23 cellular contexts compared by ENCODE assay signal in the genomic region with DNA sequence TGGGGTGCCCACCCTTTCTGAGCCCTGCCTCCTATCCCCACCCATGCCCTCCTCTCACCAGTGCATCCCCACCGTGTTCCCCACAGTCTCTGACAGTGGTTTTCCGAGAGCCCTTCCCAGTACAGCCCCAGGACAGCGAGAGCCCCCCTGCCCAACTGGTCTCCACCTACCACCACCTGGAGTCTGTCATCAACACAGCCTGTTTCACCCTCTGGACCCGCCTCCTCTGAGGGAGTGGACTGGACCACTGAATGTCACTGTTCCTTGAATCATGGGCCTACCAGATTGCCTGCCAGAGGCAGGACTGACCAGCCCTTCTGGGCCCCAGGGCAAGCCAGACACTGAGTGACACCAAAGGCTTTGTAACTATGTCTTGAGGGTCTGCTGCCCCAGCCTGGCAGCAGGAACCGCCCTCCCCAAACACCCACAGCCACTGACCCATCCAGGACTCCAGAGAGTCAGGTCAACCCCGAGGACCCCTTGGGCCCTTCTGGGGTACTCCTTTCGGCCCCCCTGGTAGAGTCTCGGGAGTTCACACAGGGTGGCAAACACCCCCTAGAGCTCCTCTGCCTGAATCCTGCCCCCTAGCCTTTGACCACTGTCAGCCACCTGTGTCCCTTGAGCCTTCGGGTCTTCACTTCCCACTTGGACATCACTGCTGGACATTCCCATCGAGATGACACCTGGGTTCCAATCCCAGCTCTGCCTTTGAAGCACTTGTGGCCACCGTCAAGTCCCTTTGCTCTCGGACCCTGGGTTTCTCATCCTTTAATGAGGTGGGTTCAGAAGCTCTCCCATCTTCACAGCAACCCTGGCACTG. TPM values are rescaled to one million over a fixed set of nuclear protein-coding genes. Genes with fewer than 3 reads are reported as not detected.
A peak's percentile ranks its signal among the peaks of the same experiment; 100 is the strongest.
DNase-seq lines count a peak whose midpoint lies in the region; ATAC-seq, FAIRE-seq and TF ChIP-seq lines count a peak whose summit lies in the region.
"Had no signal": no experiment of that assay in that cellular context is flagged by ENCODE, and none has a peak within 500 bp of the region (broad histone marks: within the 10 kb centered on the region; RNA-seq: fewer than 3 reads in every experiment).

No MANE protein-coding gene starts in this region.

- peaks cover 23% of the 10 kb centered on the region for H3K4me1 Mint-ChIP-seq in activated naive CD4-positive, alpha-beta T cell treated with anti-CD3 and anti-CD28 coated beads, Interleukin-2, amount 50 U/mL, for 24 hours
- peaks cover 23% of the 10 kb centered on the region for H3K4me1 Mint-ChIP-seq in type B pancreatic cell (ENCODE audit: unreplicated experiment)
- H3K4me1 Mint-ChIP-seq in activated T-helper 1 cell treated with anti-CD3 and anti-CD28 coated beads, Interleukin-12 subunit alpha, Interleukin-12 subunit beta, Interleukin-2, Interleukin-4 antibody, amounts not matched to agents 30 ng/mL and 10 ng/mL and 1 ng/mL, durations not matched to agents 14 hours and 24 hours and 36 hours (ENCODE audit: low read depth) = peaks cover 18% of the 10 kb centered on the region

- H3K9me3 ChIP-seq in RWPE2 (ENCODE audit: severe bottlenecking) = no peaks in the 10 kb centered on the region
- H3K9me3 ChIP-seq in kidney (ENCODE audit: control insufficient read depth in 1 of 2, low read length in 2 of 2) = no peaks in the 10 kb centered on the region
- H3K9me3 ChIP-seq: BLaER1 treated with 17β-estradiol and CSF1 and Interleukin-3, amounts not matched to agents 10 nM and 100 nM; breast epithelium; ovary; upper lobe of left lung had no signal

- TF ChIP-seq CTCF in RWPE2 (IDR thresholded peaks at IDR 0.05; ENCODE audit: poor library complexity, severe bottlenecking) = no peak
- no peak for TF ChIP-seq CTCF in kidney (IDR thresholded peaks at IDR 0.05; ENCODE audit: borderline replicate concordance, extremely low read depth, insufficient read depth)
- no peak for TF ChIP-seq CTCF in type B pancreatic cell (conservative IDR thresholded peaks at IDR 0.05)

- no peak overlapping the region for H3K4me3 Mint-ChIP-seq in activated naive CD4-positive, alpha-beta T cell treated with anti-CD3 and anti-CD28 coated beads, Interleukin-2, amount 50 U/mL, for 24 hours
- H3K4me3 Mint-ChIP-seq in type B pancreatic cell = peak overlapping the region; percentile 28
- no peak overlapping the region for H3K4me3 Mint-ChIP-seq in activated T-helper 1 cell treated with anti-CD3 and anti-CD28 coated beads, Interleukin-12 subunit alpha, Interleukin-12 subunit beta, Interleukin-2, Interleukin-4 antibody, amounts not matched to agents 30 ng/mL and 10 ng/mL and 1 ng/mL, durations not matched to agents 14 hours and 24 hours and 36 hours

- H3K4me3 ChIP-seq in RWPE2 (ENCODE audit: severe bottlenecking) (no peak overlapping the region), kidney (ENCODE audit: low read length in 2 of 2) (no peak overlapping the region)
- H3K4me3 ChIP-seq: BLaER1 treated with 17β-estradiol and CSF1 and Interleukin-3, amounts not matched to agents 10 nM and 100 nM; breast epithelium; ovary; upper lobe of left lung had no signal

- H3K27ac Mint-ChIP-seq in activated naive CD4-positive, alpha-beta T cell treated with anti-CD3 and anti-CD28 coated beads, Interleukin-2, amount 50 U/mL, for 24 hours = peak overlapping the region; percentile 41
- no peak overlapping the region for H3K27ac Mint-ChIP-seq in type B pancreatic cell
- H3K27ac Mint-ChIP-seq in activated T-helper 1 cell treated with anti-CD3 and anti-CD28 coated beads, Interleukin-12 subunit alpha, Interleukin-12 subunit beta, Interleukin-2, Interleukin-4 antibody, amounts not matched to agents 30 ng/mL and 10 ng/mL and 1 ng/mL, durations not matched to agents 14 hours and 24 hours and 36 hours = no peak overlapping the region

- H3K36me3 ChIP-seq in RWPE2 (ENCODE audit: low read depth) (peaks cover 66% of the 10 kb centered on the region), kidney (ENCODE audit: control insufficient read depth in 1 of 2, insufficient read depth in 2 of 2, low read length in 2 of 2) (peaks cover 32 to 51% of the 10 kb centered on the region in 2 donors)
- H3K36me3 ChIP-seq: ovary had no signal

- H3K4me1 ChIP-seq in RWPE2 (ENCODE audit: insufficient read depth, poor library complexity, severe bottlenecking) (peaks cover 16% of the 10 kb centered on the region), kidney (ENCODE audit: control insufficient read depth in 1 of 2, insufficient read depth in 1 of 2, low read depth in 1 of 2, low read length in 2 of 2) (peaks cover 12 to 21% of the 10 kb centered on the region in 2 donors)
- H3K4me1 ChIP-seq: breast epithelium had no signal

- no peaks in the 10 kb centered on the region for H3K27me3 ChIP-seq in RWPE2 (ENCODE audit: insufficient read depth, poor library complexity, severe bottlenecking)
- H3K27me3 ChIP-seq: BLaER1 treated with 17β-estradiol and CSF1 and Interleukin-3, amounts not matched to agents 10 nM and 100 nM; breast epithelium; ovary; upper lobe of left lung had no signal

- H3K27ac ChIP-seq in RWPE2 (ENCODE audit: poor library complexity, severe bottlenecking) = peak overlapping the region; percentile 98
- no peak overlapping the region for H3K27ac ChIP-seq in kidney (ENCODE audit: low read depth in 2 of 2, low read length in 2 of 2)
- H3K27ac ChIP-seq: BLaER1 treated with 17β-estradiol and CSF1 and Interleukin-3, amounts not matched to agents 10 nM and 100 nM; KMS-11; ovary had no signal

- intact Hi-C loops in kidney (cut with DNase I) = no loop called here
- intact Hi-C loops in activated T-helper 1 cell treated with anti-CD3 and anti-CD28 coated beads, Interleukin-12 subunit alpha, Interleukin-12 subunit beta, Interleukin-2, Interleukin-4 antibody, amounts not matched to agents 30 ng/mL and 10 ng/mL and 1 ng/mL, durations not matched to agents 14 hours and 24 hours and 36 hours (cut with micrococcal nuclease) = loop anchor here (5.0 kb wide), 2 partner anchors 202 to 257 kb away; a partner anchor contains a TSS

- no peaks in the 10 kb centered on the region for H3K9me3 Mint-ChIP-seq in activated naive CD4-positive, alpha-beta T cell treated with anti-CD3 and anti-CD28 coated beads, Interleukin-2, amount 50 U/mL, for 24 hours
- H3K9me3 Mint-ChIP-seq in type B pancreatic cell = peaks cover 4% of the 10 kb centered on the region
- H3K9me3 Mint-ChIP-seq in activated T-helper 1 cell treated with anti-CD3 and anti-CD28 coated beads, Interleukin-12 subunit alpha, Interleukin-12 subunit beta, Interleukin-2, Interleukin-4 antibody, amounts not matched to agents 30 ng/mL and 10 ng/mL and 1 ng/mL, durations not matched to agents 14 hours and 24 hours and 36 hours = no peaks in the 10 kb centered on the region

- H3K27me3 Mint-ChIP-seq in activated naive CD4-positive, alpha-beta T cell treated with anti-CD3 and anti-CD28 coated beads, Interleukin-2, amount 50 U/mL, for 24 hours = no peaks in the 10 kb centered on the region
- peaks cover 3% of the 10 kb centered on the region for H3K27me3 Mint-ChIP-seq in type B pancreatic cell
- H3K27me3 Mint-ChIP-seq in activated T-helper 1 cell treated with anti-CD3 and anti-CD28 coated beads, Interleukin-12 subunit alpha, Interleukin-12 subunit beta, Interleukin-2, Interleukin-4 antibody, amounts not matched to agents 30 ng/mL and 10 ng/mL and 1 ng/mL, durations not matched to agents 14 hours and 24 hours and 36 hours (ENCODE audit: insufficient read depth) = no peaks in the 10 kb centered on the region

- no peak for ATAC-seq in RWPE2 (ENCODE audit: low read depth)
- ATAC-seq: left colon; naive thymus-derived CD4-positive, alpha-beta T cell; right cardiac atrium had no signal

- H3K36me3 Mint-ChIP-seq in activated naive CD4-positive, alpha-beta T cell treated with anti-CD3 and anti-CD28 coated beads, Interleukin-2, amount 50 U/mL, for 24 hours = peaks cover 5% of the 10 kb centered on the region
- H3K36me3 Mint-ChIP-seq in type B pancreatic cell = peaks cover 30% of the 10 kb centered on the region
- peaks cover 46% of the 10 kb centered on the region for H3K36me3 Mint-ChIP-seq in activated T-helper 1 cell treated with anti-CD3 and anti-CD28 coated beads, Interleukin-12 subunit alpha, Interleukin-12 subunit beta, Interleukin-2, Interleukin-4 antibody, amounts not matched to agents 30 ng/mL and 10 ng/mL and 1 ng/mL, durations not matched to agents 14 hours and 24 hours and 36 hours (ENCODE audit: low read depth)

- no peak overlapping the region for H3K9ac ChIP-seq in kidney (ENCODE audit: low read length in 2 of 2)
- H3K9ac ChIP-seq: BLaER1 treated with 17β-estradiol and CSF1 and Interleukin-3, amounts not matched to agents 10 nM and 100 nM; KMS-11 had no signal

- no peak for DNase-seq in activated naive CD4-positive, alpha-beta T cell (lab: John Stamatoyannopoulos, UW)
- no peak for DNase-seq in RWPE2 (ENCODE audit: low spot score)
- peak; percentile 63 for DNase-seq in kidney
- DNase-seq in type B pancreatic cell (ENCODE audit: extremely low spot score, unreplicated experiment) = peak; percentile 59
- DNase-seq in H54 (ENCODE audit: insufficient read length, low spot score) = no peak
- no peak for DNase-seq in activated T-helper 1 cell treated with anti-CD3 and anti-CD28 coated beads, Interleukin-12 subunit alpha, Interleukin-12 subunit beta, Interleukin-2, Interleukin-4 antibody, amounts not matched to agents 30 ng/mL and 10 ng/mL and 1 ng/mL, durations not matched to agents 14 hours and 24 hours and 36 hours (ENCODE audit: low spot score)
- no peak for DNase-seq in cerebellar nuclear complex (lab: John Stamatoyannopoulos, UW)
- DNase-seq: ACHN; activated CD4-positive, CD25-positive, alpha-beta regulatory T cell; DMS53; GDM1; NCI-H1930; NCI-H748 treated with DMSO at 0.1 percent for 48 hours; T1000 had no signal

- no peak for TF ChIP-seq POLR2A in H54 (IDR thresholded peaks at IDR 0.05; ENCODE audit: low read depth, low read length)

- FAIRE-seq in kidney (lab: Jason Lieb, UNC) (no peak), H54 (lab: Jason Lieb, UNC) (no peak)

RNA-seq across cellular contexts. Expression of a gene that starts 3.3 kb away (rescaled TPM):
- 50.5 TPM for total RNA-seq in kidney
- polyA plus RNA-seq in kidney (ENCODE audit: insufficient read depth, low read depth, low replicate concordance) = 91.2 TPM
- total RNA-seq in type B pancreatic cell (ENCODE audit: low replicate concordance) = 20.0 and 36.0 TPM in 2 replicates
- 14.3 and 16.5 TPM in 2 replicates for total RNA-seq in activated T-helper 1 cell treated with anti-CD3 and anti-CD28 coated beads, Interleukin-12 subunit alpha, Interleukin-12 subunit beta, Interleukin-2, Interleukin-4 antibody, amounts not matched to agents 30 ng/mL and 10 ng/mL and 1 ng/mL, durations not matched to agents 14 hours and 24 hours and 36 hours

Comparison
In these comparisons a context has a peak if more than half of its experiments do, and no peak if none do; other contexts are left out.
1. DNase-seq: peak in kidney (single experiment) and type B pancreatic cell (single experiment); none in activated naive CD4-positive, alpha-beta T cell (0 of 4), RWPE2 (single experiment), H54 (single experiment), activated T-helper 1 cell treated with anti-CD3 and anti-CD28 coated beads, Interleukin-12 subunit alpha, Interleukin-12 subunit beta, Interleukin-2, Interleukin-4 antibody, amounts not matched to agents 30 ng/mL and 10 ng/mL and 1 ng/mL, durations not matched to agents 14 hours and 24 hours and 36 hours (single experiment) and cerebellar nuclear complex (0 of 2).